Comparison of ENCODE assay signal across 8 cellular contexts in the genomic region with DNA sequence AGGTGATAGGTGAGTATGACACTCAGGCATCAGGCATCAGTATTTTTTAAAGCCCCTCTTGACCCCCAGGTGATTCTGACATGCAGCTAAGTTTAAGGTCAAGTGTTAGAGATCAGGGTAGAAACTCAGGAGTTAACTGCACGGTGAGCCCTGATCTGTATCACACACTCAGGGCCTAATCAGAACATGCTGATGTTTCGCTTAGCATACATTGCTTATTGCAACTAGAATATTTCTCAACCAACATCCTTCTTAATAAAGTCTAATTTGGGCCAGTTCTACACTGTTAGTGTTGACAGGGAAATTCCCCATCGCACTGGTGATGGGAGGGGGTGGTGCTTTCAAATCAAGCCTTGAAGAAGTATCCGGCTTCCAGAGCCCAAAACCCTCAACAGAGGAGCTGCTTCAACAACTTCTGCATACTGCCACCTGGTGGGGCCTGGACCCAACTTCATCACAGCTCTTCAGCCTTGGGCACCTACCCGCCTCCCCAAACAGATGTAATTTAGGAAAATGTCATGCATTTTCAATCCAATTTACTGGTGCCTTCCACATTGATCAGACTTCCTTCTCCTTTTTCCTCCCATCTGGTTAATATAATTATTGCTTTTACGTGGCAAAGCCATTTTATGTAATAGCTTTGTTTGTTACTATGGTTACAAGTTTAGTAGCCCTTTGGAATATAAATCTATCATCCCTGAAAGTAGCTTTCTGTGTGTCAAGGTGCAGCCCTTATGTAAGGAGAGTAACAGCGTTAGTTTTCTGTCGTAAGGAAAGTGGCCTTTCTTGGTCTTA.
A peak's percentile ranks its signal among the peaks of the same experiment; 100 is the strongest.
DNase-seq lines count a peak whose midpoint lies in the region; TF ChIP-seq lines count a peak whose summit lies in the region.

No MANE protein-coding gene starts in this region.

- H3K4me3 ChIP-seq in GM23248, result peak overlapping the region; percentile 36
- no peak overlapping the region for H3K4me3 ChIP-seq in Loucy (ENCODE audit: low read length, poor library complexity, severe bottlenecking)
- no peak overlapping the region for H3K4me3 ChIP-seq in SK-N-MC
- H3K4me3 ChIP-seq in trophoblast cell (ENCODE audit: low read depth, low read length), result no peak overlapping the region
- H3K4me3 ChIP-seq in thyroid gland (replicated peaks in 1 of 3), result no peak overlapping the region

- H3K4ac ChIP-seq in trophoblast cell (ENCODE audit: low read depth, low read length), result no peak overlapping the region

- H3K27me3 ChIP-seq in GM23248 (replicated peaks; ENCODE audit: insufficient read depth) (no peaks in the 10 kb centered on the region), Loucy (ENCODE audit: insufficient read depth, low read length, poor library complexity, severe bottlenecking) (no peaks in the 10 kb centered on the region), trophoblast cell (ENCODE audit: insufficient read depth, low read length) (no peaks in the 10 kb centered on the region), thyroid gland (no peaks in the 10 kb centered on the region)

- peak overlapping the region; percentile 63 for H2AFZ ChIP-seq in GM23248
- H2AFZ ChIP-seq in Loucy (ENCODE audit: low read length), result no peak overlapping the region
- no peak overlapping the region for H2AFZ ChIP-seq in trophoblast cell (ENCODE audit: insufficient read depth, low read length, poor library complexity)

- in situ Hi-C loops in GM23248 (cut with MboI), result loop anchor here (10.0 kb wide), 1 partner anchor 332 kb away; no protein-coding TSS in a partner anchor

- peaks cover 2% of the 10 kb centered on the region for H3K79me1 ChIP-seq in trophoblast cell (ENCODE audit: low read length)

- no peaks in the 10 kb centered on the region; the same call in 1 of the 2 replicates for H3F3A ChIP-seq in GM23248 (ENCODE audit: insufficient read depth)
- no peaks in the 10 kb centered on the region for H3F3A ChIP-seq in Loucy (ENCODE audit: low read depth)

- DNase-seq in EH (ENCODE audit: low read depth) (peak; percentile 78), GM23248 (peak; percentile 90), SK-N-MC (ENCODE audit: low read depth, low spot score) (peak; percentile 45), glomerular visceral epithelial cell (ENCODE audit: extremely low spot score) (peak; percentile 58), trophoblast cell (peak; percentile 55 to 79), thyroid gland (peak; percentile 92 to 93)
- DNase-seq in activated naive CD4-positive, alpha-beta T cell treated with anti-CD3 and anti-CD28 coated beads, Interleukin-2, amount 50 U/mL, for 16 hours, result peak; percentile 89

- TF ChIP-seq CTCF in Loucy (conservative IDR thresholded peaks at IDR 0.05; ENCODE audit: low read length) (peak; percentile 86), thyroid gland (IDR thresholded peaks at IDR 0.05) (peak; percentile 72 to 92 (median 82))

- H4K20me1 ChIP-seq in GM23248 (ENCODE audit: insufficient read depth) (no peaks in the 10 kb centered on the region), Loucy (ENCODE audit: insufficient read depth, low read length, poor library complexity, severe bottlenecking) (no peaks in the 10 kb centered on the region)

- H2BK120ac ChIP-seq in trophoblast cell (ENCODE audit: insufficient read depth, low read length, poor library complexity), result no peak overlapping the region

- no peak overlapping the region for H3K14ac ChIP-seq in trophoblast cell (ENCODE audit: low read length)

- WGBS in GM23248 (ENCODE audit: low coverage in 1 of 2, low lambda C conversion rate in 2 of 2, missing lambda C conversion rate in 2 of 2), 2 experiments, result 11 to 15% methylated on average over 8 of the region's 8 CpGs
- no CpG with 5 or more reads among the region's 8 CpGs for WGBS in trophoblast cell (ENCODE audit: extremely low coverage, insufficient coverage, insufficient read length)
- WGBS in thyroid gland, 2 donors, result 31 to 33% methylated on average over 8 of the region's 8 CpGs

- no peak overlapping the region for H3K18ac ChIP-seq in trophoblast cell (ENCODE audit: low read length)

- H3K9ac ChIP-seq in GM23248 (peak overlapping the region; percentile 58), Loucy (ENCODE audit: low read depth, low read length, poor library complexity, severe bottlenecking) (no peak overlapping the region), SK-N-MC (ENCODE audit: insufficient read length) (no peak overlapping the region), trophoblast cell (ENCODE audit: low read length) (no peak overlapping the region)

- H3K4me1 ChIP-seq in GM23248 (ENCODE audit: insufficient read depth) (peaks cover 12% of the 10 kb centered on the region), Loucy (ENCODE audit: insufficient read depth, low read length, poor library complexity, severe bottlenecking) (no peaks in the 10 kb centered on the region), trophoblast cell (ENCODE audit: control insufficient read depth in 1 of 2, insufficient read depth in 2 of 2, low read length in 2 of 2) (peaks cover 10 to 16% of the 10 kb centered on the region in 2 experiments), thyroid gland (peaks cover 37 to 49% of the 10 kb centered on the region in 2 donors)

- H3K9me3 ChIP-seq in GM23248 (ENCODE audit: low read depth) (no peaks in the 10 kb centered on the region), Loucy (ENCODE audit: insufficient read depth, low read depth, low read length) (no peaks in the 10 kb centered on the region), SK-N-MC (ENCODE audit: low read depth, low read length) (no peaks in the 10 kb centered on the region), trophoblast cell (ENCODE audit: insufficient read depth, low read depth, low read length) (peaks cover 3% of the 10 kb centered on the region), thyroid gland (no peaks in the 10 kb centered on the region)

- intact Hi-C loops in thyroid gland (cut with DNase I), result loop anchor here (5.0 kb wide), 1 partner anchor 325 kb away; no protein-coding TSS in a partner anchor

- no peaks in the 10 kb centered on the region for H3K79me2 ChIP-seq in GM23248 (ENCODE audit: insufficient read depth)
- no peaks in the 10 kb centered on the region for H3K79me2 ChIP-seq in Loucy (ENCODE audit: insufficient read depth, low read length)
- no peaks in the 10 kb centered on the region for H3K79me2 ChIP-seq in trophoblast cell (ENCODE audit: control insufficient read depth, insufficient read depth, low read length, poor library complexity)

- no peak overlapping the region for H2AK5ac ChIP-seq in trophoblast cell (ENCODE audit: low read length)

- H3K36me3 ChIP-seq in GM23248 (ENCODE audit: low read depth), result no peaks in the 10 kb centered on the region
- no peaks in the 10 kb centered on the region for H3K36me3 ChIP-seq in Loucy (ENCODE audit: insufficient read depth, low read length)
- H3K36me3 ChIP-seq in SK-N-MC (ENCODE audit: insufficient read depth, low read length), result no peaks in the 10 kb centered on the region
- H3K36me3 ChIP-seq in trophoblast cell (ENCODE audit: control insufficient read depth in 1 of 2, insufficient read depth in 2 of 2, low read length in 2 of 2), result no peaks in the 10 kb centered on the region
- H3K36me3 ChIP-seq in thyroid gland, result no peaks in the 10 kb centered on the region

- H3K4me2 ChIP-seq in GM23248 (ENCODE audit: unreplicated experiment) (peak overlapping the region; percentile 64), Loucy (ENCODE audit: low read depth, low read length, poor library complexity, severe bottlenecking) (no peak overlapping the region), trophoblast cell (ENCODE audit: low read length) (no peak overlapping the region)

- H4K8ac ChIP-seq in trophoblast cell (ENCODE audit: low read depth, low read length), result no peak overlapping the region

- H2BK12ac ChIP-seq in trophoblast cell (ENCODE audit: low read length), result no peak overlapping the region

- H3K9me2 ChIP-seq in GM23248 (ENCODE audit: insufficient read depth) (no peaks in the 10 kb centered on the region), Loucy (replicated peaks; ENCODE audit: low read depth, low read length) (no peaks in the 10 kb centered on the region)

- peak overlapping the region; percentile 4 for H3K27ac ChIP-seq in GM23248
- H3K27ac ChIP-seq in SK-N-MC, result no peak overlapping the region
- no peak overlapping the region for H3K27ac ChIP-seq in trophoblast cell (ENCODE audit: low read depth, low read length)
- peak overlapping the region; percentile 4 to 53 (median 33) for H3K27ac ChIP-seq in thyroid gland

- no peak overlapping the region for H4K12ac ChIP-seq in trophoblast cell (ENCODE audit: low read depth, low read length)

- no peak for TF ChIP-seq POLR2A in thyroid gland (IDR thresholded peaks at IDR 0.05)

- no peak overlapping the region for H3K23ac ChIP-seq in trophoblast cell (ENCODE audit: low read length)

- H4K91ac ChIP-seq in trophoblast cell (ENCODE audit: low read depth, low read length), result no peak overlapping the region

- H2BK5ac ChIP-seq in trophoblast cell (ENCODE audit: low read depth, low read length, poor library complexity), result no peak overlapping the region

Comparison
In these comparisons a context has a peak if more than half of its experiments do, and no peak if none do; other contexts are left out.
1. H3K27ac ChIP-seq: peak in GM23248 (single experiment) and thyroid gland (3 of 3); none in SK-N-MC (single experiment) and trophoblast cell (single experiment).
2. Peak in every context shown above with its lines, with median percentiles within 50 percentile points of each other: DNase-seq.